ENCODE assay signal across 9 cellular contexts in genomic region chr5:177812160-177812743, GRCh38. TPM values are rescaled to one million over a fixed set of nuclear protein-coding genes. Genes with fewer than 3 reads are reported as not detected.
A peak's percentile ranks its signal among the peaks of the same experiment; 100 is the strongest.
DNase-seq lines count a peak whose midpoint lies in the region; ATAC-seq and TF ChIP-seq lines count a peak whose summit lies in the region.
"Not testable (repeated sequence)": the region's sequence is repeated elsewhere in the genome, so short reads cannot be mapped to it uniquely, and the experiment has no call there.
"Had no signal": no experiment of that assay in that cellular context is flagged by ENCODE, and none has a peak within 500 bp of the region (broad histone marks: within the 10 kb centered on the region; RNA-seq: fewer than 3 reads in every experiment).

No MANE protein-coding gene starts in this region.

- DNase-seq in CD4-positive, CD25-positive, alpha-beta regulatory T cell: peak in 2 of 3 donors; percentile 6 to 11
- DNase-seq in RWPE2 (ENCODE audit: low spot score); activated CD4-positive, alpha-beta T cell treated with anti-CD3 and anti-CD28 coated beads, Interleukin-2, amount 10 ng/mL, durations not matched to agents 24 days and 14 days; activated CD8-positive, alpha-beta memory T cell treated with anti-CD3 and anti-CD28 coated beads, Interleukin-2, amount 10 ng/mL, durations not matched to agents 7 days and 5 days; upper lobe of right lung: not testable (repeated sequence)
- DNase-seq in activated effector memory CD4-positive, alpha-beta T cell treated with Interleukin-2 at 50 U/mL for 16 hours: peak; percentile 40
- peak in 2 of 3 donors; percentile 18 to 24 for DNase-seq in effector memory CD4-positive, alpha-beta T cell
- peak in 6 of 9 donors; percentile 22 to 47 (median 38) for DNase-seq in naive thymus-derived CD4-positive, alpha-beta T cell

- POLR2A ChIA-PET in naive thymus-derived CD4-positive, alpha-beta T cell (lab: Charles Lee): not testable (repeated sequence)

- intact Hi-C loops in activated CD4-positive, alpha-beta T cell treated with anti-CD3 and anti-CD28 coated beads, Interleukin-2, amount 10 ng/mL, durations not matched to agents 24 days and 14 days (cut with micrococcal nuclease); naive thymus-derived CD4-positive, alpha-beta T cell (cut with micrococcal nuclease); upper lobe of right lung (cut with DNase I): not testable (repeated sequence)

- ATAC-seq in CD4-positive, CD25-positive, alpha-beta regulatory T cell (ENCODE audit: low read depth in 2 of 2): peak; percentile 51 to 62
- ATAC-seq in RWPE2 (ENCODE audit: low read depth) (peak; percentile 57; the same call in 1 of the 3 replicates), upper lobe of right lung (peak; percentile 25)
- peak; percentile 52 for ATAC-seq in activated CD8-positive, alpha-beta memory T cell treated with anti-CD3 and anti-CD28 coated beads, Interleukin-2, amount 10 ng/mL, durations not matched to agents 7 days and 5 days
- ATAC-seq in naive thymus-derived CD4-positive, alpha-beta T cell: peak; percentile 67

- not testable (repeated sequence) for H3K4me1 Mint-ChIP-seq in CD4-positive, CD25-positive, alpha-beta regulatory T cell; activated CD4-positive, alpha-beta T cell treated with anti-CD3 and anti-CD28 coated beads, Interleukin-2, amount 10 ng/mL, durations not matched to agents 24 days and 14 days; activated CD8-positive, alpha-beta memory T cell treated with anti-CD3 and anti-CD28 coated beads, Interleukin-2, amount 10 ng/mL, durations not matched to agents 7 days and 5 days; naive thymus-derived CD4-positive, alpha-beta T cell

- H3K36me3 ChIP-seq in CD4-positive, CD25-positive, alpha-beta regulatory T cell (ENCODE audit: control insufficient read depth, insufficient read depth, low read length); RWPE2 (ENCODE audit: low read depth); effector memory CD4-positive, alpha-beta T cell (ENCODE audit: control insufficient read depth, insufficient read depth, low read length); naive thymus-derived CD4-positive, alpha-beta T cell (ENCODE audit: control insufficient read depth in 2 of 3, insufficient read depth in 3 of 3, low read length in 3 of 3); upper lobe of right lung: not testable (repeated sequence)

- H3K9me3 ChIP-seq in CD4-positive, CD25-positive, alpha-beta regulatory T cell (ENCODE audit: control insufficient read depth in 2 of 2, low read length in 2 of 2); RWPE2 (ENCODE audit: severe bottlenecking); effector memory CD4-positive, alpha-beta T cell (ENCODE audit: control insufficient read depth, low read length); naive thymus-derived CD4-positive, alpha-beta T cell (ENCODE audit: control insufficient read depth in 2 of 3, low read length in 3 of 3); upper lobe of right lung: not testable (repeated sequence)

- not testable (repeated sequence) for H3K27ac Mint-ChIP-seq in CD4-positive, CD25-positive, alpha-beta regulatory T cell; activated CD8-positive, alpha-beta memory T cell treated with anti-CD3 and anti-CD28 coated beads, Interleukin-2, amount 10 ng/mL, durations not matched to agents 7 days and 5 days
- H3K27ac Mint-ChIP-seq in activated CD4-positive, alpha-beta T cell treated with anti-CD3 and anti-CD28 coated beads, Interleukin-2, amount 10 ng/mL, durations not matched to agents 24 days and 14 days: peak overlapping the region; percentile 65
- peak overlapping the region in 2 of 9 donors; percentile 38 to 65 for H3K27ac Mint-ChIP-seq in naive thymus-derived CD4-positive, alpha-beta T cell

- H3K4me3 Mint-ChIP-seq in CD4-positive, CD25-positive, alpha-beta regulatory T cell; activated CD4-positive, alpha-beta T cell treated with anti-CD3 and anti-CD28 coated beads, Interleukin-2, amount 10 ng/mL, durations not matched to agents 24 days and 14 days; activated CD8-positive, alpha-beta memory T cell treated with anti-CD3 and anti-CD28 coated beads, Interleukin-2, amount 10 ng/mL, durations not matched to agents 7 days and 5 days; naive thymus-derived CD4-positive, alpha-beta T cell: not testable (repeated sequence)

- TF ChIP-seq CTCF in RWPE2 (IDR thresholded peaks at IDR 0.05; ENCODE audit: poor library complexity, severe bottlenecking); upper lobe of right lung (IDR thresholded peaks at IDR 0.05): not testable (repeated sequence)

- H3K27me3 ChIP-seq in CD4-positive, CD25-positive, alpha-beta regulatory T cell (ENCODE audit: control insufficient read depth, insufficient read depth, low read length); RWPE2 (ENCODE audit: insufficient read depth, poor library complexity, severe bottlenecking); effector memory CD4-positive, alpha-beta T cell (replicated peaks; ENCODE audit: control insufficient read depth, insufficient read depth, low read length, poor library complexity, severe bottlenecking); naive thymus-derived CD4-positive, alpha-beta T cell (ENCODE audit: control insufficient read depth in 2 of 2, insufficient read depth in 2 of 2, low read length in 2 of 2); upper lobe of right lung: not testable (repeated sequence)

- H3K27me3 Mint-ChIP-seq in CD4-positive, CD25-positive, alpha-beta regulatory T cell; activated CD4-positive, alpha-beta T cell treated with anti-CD3 and anti-CD28 coated beads, Interleukin-2, amount 10 ng/mL, durations not matched to agents 24 days and 14 days; activated CD8-positive, alpha-beta memory T cell treated with anti-CD3 and anti-CD28 coated beads, Interleukin-2, amount 10 ng/mL, durations not matched to agents 7 days and 5 days; naive thymus-derived CD4-positive, alpha-beta T cell: not testable (repeated sequence)

- CTCF ChIA-PET in activated CD8-positive, alpha-beta memory T cell treated with anti-CD3 and anti-CD28 coated beads, Interleukin-2, amount 10 ng/mL, durations not matched to agents 7 days and 5 days (lab: Charles Lee); naive thymus-derived CD4-positive, alpha-beta T cell (lab: Charles Lee): not testable (repeated sequence)

- not testable (repeated sequence) for H3K9me3 Mint-ChIP-seq in CD4-positive, CD25-positive, alpha-beta regulatory T cell; activated CD4-positive, alpha-beta T cell treated with anti-CD3 and anti-CD28 coated beads, Interleukin-2, amount 10 ng/mL, durations not matched to agents 24 days and 14 days; activated CD8-positive, alpha-beta memory T cell treated with anti-CD3 and anti-CD28 coated beads, Interleukin-2, amount 10 ng/mL, durations not matched to agents 7 days and 5 days (ENCODE audit: low read depth); naive thymus-derived CD4-positive, alpha-beta T cell

- H3K4me3 ChIP-seq in CD4-positive, CD25-positive, alpha-beta regulatory T cell (ENCODE audit: low read depth, low read length); RWPE2 (ENCODE audit: severe bottlenecking); effector memory CD4-positive, alpha-beta T cell (ENCODE audit: insufficient read depth, low read depth, low read length, poor library complexity, severe bottlenecking); naive thymus-derived CD4-positive, alpha-beta T cell (ENCODE audit: low read length); upper lobe of right lung: not testable (repeated sequence)

- H3K27ac ChIP-seq in CD4-positive, CD25-positive, alpha-beta regulatory T cell (ENCODE audit: insufficient read depth, low read length, poor library complexity, severe bottlenecking); RWPE2 (ENCODE audit: poor library complexity, severe bottlenecking); effector memory CD4-positive, alpha-beta T cell (ENCODE audit: insufficient read depth, low read length, poor library complexity, severe bottlenecking); naive thymus-derived CD4-positive, alpha-beta T cell (ENCODE audit: low read depth, low read length); upper lobe of right lung: not testable (repeated sequence)

- not testable (repeated sequence) for H3K36me3 Mint-ChIP-seq in CD4-positive, CD25-positive, alpha-beta regulatory T cell; activated CD4-positive, alpha-beta T cell treated with anti-CD3 and anti-CD28 coated beads, Interleukin-2, amount 10 ng/mL, durations not matched to agents 24 days and 14 days (ENCODE audit: low read depth); activated CD8-positive, alpha-beta memory T cell treated with anti-CD3 and anti-CD28 coated beads, Interleukin-2, amount 10 ng/mL, durations not matched to agents 7 days and 5 days; naive thymus-derived CD4-positive, alpha-beta T cell

- H3K4me1 ChIP-seq in CD4-positive, CD25-positive, alpha-beta regulatory T cell (ENCODE audit: control insufficient read depth, insufficient read depth, low read length, poor library complexity, severe bottlenecking); RWPE2 (ENCODE audit: insufficient read depth, poor library complexity, severe bottlenecking); effector memory CD4-positive, alpha-beta T cell (ENCODE audit: control insufficient read depth, insufficient read depth, low read length, poor library complexity, severe bottlenecking); naive thymus-derived CD4-positive, alpha-beta T cell (ENCODE audit: control insufficient read depth in 2 of 2, insufficient read depth in 2 of 2, low read length in 2 of 2); upper lobe of right lung: not testable (repeated sequence)

RNA-seq across cellular contexts. Expression of gene FAM153A, which starts 29.6 kb away (rescaled TPM):
- 31.8 TPM for total RNA-seq in CD4-positive, CD25-positive, alpha-beta regulatory T cell
- 1 to 10 TPM in 1 of 4 donors, under 1 TPM in 2, not detected in 1; 0.40 to 2.0 (median 0.65) TPM for polyA plus RNA-seq in CD4-positive, CD25-positive, alpha-beta regulatory T cell
- total RNA-seq in activated CD4-positive, alpha-beta T cell treated with anti-CD3 and anti-CD28 coated beads, Interleukin-2, amount 10 ng/mL, durations not matched to agents 24 days and 14 days: 12.8 and 13.1 TPM in 2 replicates
- 1 to 10 TPM in 1 of 2 experiments, under 1 TPM in 1; 0.54 to 6.9 TPM for total RNA-seq in activated CD8-positive, alpha-beta memory T cell treated with anti-CD3 and anti-CD28 coated beads, Interleukin-2, amount 10 ng/mL, durations not matched to agents 7 days and 5 days
- 100 to 1,000 TPM in 3 of 5 experiments, 10 to 100 TPM in 2; 27.9 to 166 (median 125) TPM for total RNA-seq in naive thymus-derived CD4-positive, alpha-beta T cell
- polyA plus RNA-seq in naive thymus-derived CD4-positive, alpha-beta T cell: 1 to 10 TPM; 1.2 to 4.0 TPM
- total RNA-seq in upper lobe of right lung: 4.3 TPM
- total RNA-seq: MCF 10A had no signal
